ENCODE assay signal across 25 cellular contexts in genomic region chr7:96028729-96029128, GRCh38.
"Had no signal": no experiment of that assay in that cellular context is flagged by ENCODE, and none has a peak within 500 bp of the region (broad histone marks: within the 10 kb centered on the region; RNA-seq: fewer than 3 reads in every experiment).

No MANE protein-coding gene starts in this region.

- H3K4me1 ChIP-seq: colonic mucosa, esophagus muscularis mucosa, esophagus squamous epithelium, foreskin keratinocyte, gastrocnemius medialis, gastroesophageal sphincter, heart left ventricle, heart right ventricle had no signal

- H3K79me2 ChIP-seq: hepatocyte had no signal

- H2AFZ ChIP-seq: hepatocyte had no signal

- DNase-seq: colonic mucosa; cortex of kidney; dermis blood vessel endothelial cell; dorsolateral prefrontal cortex; effector CD4-positive, alpha-beta T cell; effector CD8-positive, alpha-beta T cell; effector memory CD4-positive, alpha-beta T cell; effector memory CD8-positive, alpha-beta T cell; endodermal cell; erythroblast; esophagus squamous epithelium; foreskin fibroblast; foreskin keratinocyte; foreskin melanocyte; gastrocnemius medialis; glutamatergic neuron; head of caudate nucleus; heart left ventricle; heart right ventricle had no signal

- H3K27ac ChIP-seq: colonic mucosa, coronary artery, dorsolateral prefrontal cortex, epithelial cell of prostate, esophagus muscularis mucosa, esophagus squamous epithelium, foreskin keratinocyte, gastrocnemius medialis, gastroesophageal sphincter, heart left ventricle, heart right ventricle, hepatocyte had no signal

- H3K4me3 ChIP-seq: colonic mucosa, coronary artery, dorsolateral prefrontal cortex, esophagus muscularis mucosa, esophagus squamous epithelium, gastrocnemius medialis, gastroesophageal sphincter, heart left ventricle, heart right ventricle, hepatocyte had no signal

- ATAC-seq: effector memory CD8-positive, alpha-beta T cell; esophagus mucosa; foreskin keratinocyte; gastrocnemius medialis; gastroesophageal sphincter; heart left ventricle; heart right ventricle had no signal

- H3K9me3 ChIP-seq: colonic mucosa, esophagus muscularis mucosa, esophagus squamous epithelium, gastrocnemius medialis, gastroesophageal sphincter, heart left ventricle, heart right ventricle had no signal

- H3K27me3 ChIP-seq: colonic mucosa, dorsolateral prefrontal cortex, esophagus muscularis mucosa, esophagus squamous epithelium, gastrocnemius medialis, gastroesophageal sphincter, heart left ventricle, heart right ventricle, hepatocyte had no signal

- H3K36me3 ChIP-seq: colonic mucosa, esophagus squamous epithelium, gastrocnemius medialis had no signal

- H3K4me2 ChIP-seq: hepatocyte had no signal
